8 cellular contexts compared by ENCODE assay signal in the genomic region with DNA sequence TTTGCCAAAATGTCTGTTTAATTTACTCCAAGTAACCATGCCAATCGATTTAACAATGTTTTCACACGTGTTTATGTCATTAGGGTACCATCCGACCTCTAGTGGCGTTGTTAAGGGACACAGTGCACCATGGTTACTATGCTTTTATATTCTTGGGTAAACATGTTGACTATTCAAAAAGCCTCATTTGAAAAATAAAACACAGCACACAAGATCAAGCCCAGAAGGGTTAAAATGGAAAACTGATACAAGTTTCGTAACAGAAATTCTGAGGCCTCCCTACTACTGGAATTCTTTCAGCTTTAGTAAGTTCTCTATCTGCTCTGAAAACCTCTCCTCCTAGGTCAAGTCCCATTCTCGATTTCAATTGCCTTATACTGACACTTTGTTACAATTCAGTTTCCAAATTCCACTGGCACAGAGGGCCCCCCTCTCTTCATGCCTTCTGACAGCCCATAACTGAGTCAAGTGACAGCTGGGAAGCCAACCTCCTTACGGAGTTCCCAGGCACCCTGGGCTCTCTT. TPM values are rescaled to one million over a fixed set of nuclear protein-coding genes. Genes with fewer than 3 reads are reported as not detected.
DNase-seq lines count a peak whose midpoint lies in the region; ATAC-seq and TF ChIP-seq lines count a peak whose summit lies in the region.

No MANE protein-coding gene starts in this region.

- H3K4me3 ChIP-seq in AG09309 (ENCODE audit: control insufficient read depth, low read depth, low read length) (peak overlapping the region; percentile 15), GM12864 (ENCODE audit: low read depth, low read length) (peak overlapping the region; percentile 8; the same call in 1 of the 2 replicates), OCI-LY3 (ENCODE audit: low read length) (peak overlapping the region; percentile 94; the same call in 1 of the 2 replicates), cardiac fibroblast (replicated peaks in 1 of 2; ENCODE audit: low read depth in 2 of 2, low read length in 2 of 2) (peak overlapping the region; percentile 11 to 94), mesenchymal stem cell (ENCODE audit: insufficient read depth in 1 of 2, low read depth in 1 of 2, low read length in 2 of 2) (peak overlapping the region in 1 of 2 experiments; percentile 95)

- no peaks in the 10 kb centered on the region for H3K79me1 ChIP-seq in mesenchymal stem cell (replicated peaks; ENCODE audit: low read length, poor library complexity, severe bottlenecking)

- H4K20me1 ChIP-seq in OCI-LY3 (ENCODE audit: insufficient read depth, low read length): peaks cover 54% of the 10 kb centered on the region

- H2AFZ ChIP-seq in OCI-LY3 (ENCODE audit: low read depth, low read length) (no peak overlapping the region), mesenchymal stem cell (ENCODE audit: low read depth, low read length) (no peak overlapping the region)

- no peak overlapping the region for H2BK5ac ChIP-seq in mesenchymal stem cell (ENCODE audit: low read depth, low read length, poor library complexity, severe bottlenecking)

- H3K14ac ChIP-seq in mesenchymal stem cell (ENCODE audit: low read length in 2 of 2): no peak overlapping the region

- H3K27me3 ChIP-seq in OCI-LY3 (ENCODE audit: low read depth, low read length) (no peaks in the 10 kb centered on the region), mesenchymal stem cell (ENCODE audit: control insufficient read depth in 1 of 2, insufficient read depth in 1 of 2, low read length in 2 of 2) (no peaks in the 10 kb centered on the region)

- no peak overlapping the region for H2BK120ac ChIP-seq in mesenchymal stem cell (ENCODE audit: low read depth, low read length)

- no peak overlapping the region for H2AK5ac ChIP-seq in mesenchymal stem cell (ENCODE audit: low read length, severe bottlenecking)

- H3K4ac ChIP-seq in mesenchymal stem cell (ENCODE audit: low read depth in 1 of 2, low read length in 2 of 2): no peak overlapping the region

- H3K79me2 ChIP-seq in OCI-LY3 (ENCODE audit: low read length): peaks cover 64% of the 10 kb centered on the region

- no peak overlapping the region for H3K18ac ChIP-seq in mesenchymal stem cell (ENCODE audit: low read depth in 1 of 2, low read length in 2 of 2)

- H2BK15ac ChIP-seq in mesenchymal stem cell (ENCODE audit: low read depth, poor library complexity, severe bottlenecking): no peak overlapping the region

- H3K23ac ChIP-seq in mesenchymal stem cell (ENCODE audit: low read length in 2 of 2): peak overlapping the region in 1 of 2 experiments; percentile 68

- H2BK12ac ChIP-seq in mesenchymal stem cell (ENCODE audit: low read length in 2 of 2): no peak overlapping the region

- ATAC-seq in HG03135 (IDR thresholded peaks at IDR 0.05; ENCODE audit: unreplicated experiment): no peak

- H3K4me1 ChIP-seq in OCI-LY3 (ENCODE audit: low read length) (peaks cover 32% of the 10 kb centered on the region), mesenchymal stem cell (ENCODE audit: control insufficient read depth, insufficient read depth, low read depth, low read length) (peaks cover 7% of the 10 kb centered on the region)

- H3K27ac ChIP-seq in OCI-LY3 (ENCODE audit: low read length): no peak overlapping the region
- no peak overlapping the region for H3K27ac ChIP-seq in mesenchymal stem cell (ENCODE audit: low read length, poor library complexity, severe bottlenecking)

- H3K9ac ChIP-seq in OCI-LY3 (ENCODE audit: low read length): no peak overlapping the region
- H3K9ac ChIP-seq in mesenchymal stem cell (ENCODE audit: low read length): peak overlapping the region; percentile 95

- TF ChIP-seq CTCF in AG09309 (IDR thresholded peaks at IDR 0.05; ENCODE audit: control insufficient read depth, insufficient read depth, low read depth, low read length, missing control alignments) (peak; percentile 33), GM12864 (IDR thresholded peaks at IDR 0.05; ENCODE audit: low read depth, low read length, missing control alignments) (peak; percentile 50), OCI-LY3 (IDR thresholded peaks at IDR 0.05; ENCODE audit: low read depth, low read length) (peak; percentile 63), cardiac fibroblast (IDR thresholded peaks at IDR 0.05; ENCODE audit: low read depth, low read length) (peak; percentile 38)

- H4K8ac ChIP-seq in mesenchymal stem cell (ENCODE audit: low read length): no peak overlapping the region

- DNase-seq in AG09309 (ENCODE audit: low read depth) (peak; percentile 14), GM12864 (ENCODE audit: low read depth) (no peak), cardiac fibroblast (ENCODE audit: low read depth in 2 of 2) (peak; percentile 71 to 82), mesenchymal stem cell (peak; percentile 69), DMS79 (lab: John Stamatoyannopoulos, UW) (no peak), NCI-H1436 (lab: John Stamatoyannopoulos, UW) (no peak)

- no peaks in the 10 kb centered on the region for H3K9me3 ChIP-seq in OCI-LY3 (ENCODE audit: insufficient read depth, low read length)
- H3K9me3 ChIP-seq in mesenchymal stem cell (ENCODE audit: control insufficient read depth, low read length): no peaks in the 10 kb centered on the region

- H3K4me2 ChIP-seq in OCI-LY3 (ENCODE audit: low read length): peak overlapping the region; percentile 97
- H3K4me2 ChIP-seq in mesenchymal stem cell (ENCODE audit: low read length, poor library complexity, severe bottlenecking): peak overlapping the region; percentile 59

- H3K36me3 ChIP-seq in OCI-LY3 (replicated peaks; ENCODE audit: low read depth, low read length): peaks cover 9% of the 10 kb centered on the region
- no peaks in the 10 kb centered on the region for H3K36me3 ChIP-seq in mesenchymal stem cell (ENCODE audit: control insufficient read depth in 1 of 2, insufficient read depth in 2 of 2, low read depth in 1 of 2, low read length in 2 of 2)

- 38% methylated on average over 5 of the region's 7 CpGs for whole genome bisulfite sequencing in mesenchymal stem cell

- no peak overlapping the region for H4K91ac ChIP-seq in mesenchymal stem cell (ENCODE audit: low read length)

RNA-seq across cellular contexts. Expression of gene CFAP20, which starts 2.1 kb away (rescaled TPM):
- 44.9 TPM for polyA plus RNA-seq in mesenchymal stem cell (2013, experiment 1 of 2)
- 45.4 TPM for polyA plus RNA-seq in mesenchymal stem cell (2013, experiment 2 of 2)

Comparison
In these comparisons a context has a peak if more than half of its experiments do, and no peak if none do; other contexts are left out.
1. DNase-seq: peak in AG09309 (single experiment), cardiac fibroblast (2 of 2) and mesenchymal stem cell (single experiment); none in GM12864 (single experiment), DMS79 (single experiment) and NCI-H1436 (single experiment).
2. Peak in every context shown above with its lines, with median percentiles within 50 percentile points of each other: CTCF ChIP-seq.